Comparison of ENCODE assay signal across 16 cellular contexts in the genomic region with DNA sequence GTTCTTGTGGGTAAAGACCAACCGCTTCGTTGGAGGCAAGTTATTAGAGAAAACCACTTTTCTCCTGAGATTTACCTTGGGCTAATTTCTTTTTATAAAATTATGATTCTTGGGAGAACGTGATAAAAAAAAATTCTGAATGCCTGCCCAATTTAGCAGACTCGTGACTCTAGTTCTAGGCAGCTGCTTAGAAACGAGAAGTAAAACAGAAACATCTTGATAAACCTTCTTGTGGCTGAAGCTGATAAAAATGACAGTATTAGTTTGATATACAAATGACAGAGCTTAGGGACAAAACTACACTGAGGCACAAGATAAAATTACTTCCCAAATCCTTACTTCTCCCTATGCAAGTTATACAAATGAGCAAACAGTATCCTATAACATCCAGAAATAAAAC.
"Had no signal": no experiment of that assay in that cellular context is flagged by ENCODE, and none has a peak within 500 bp of the region (broad histone marks: within the 10 kb centered on the region; RNA-seq: fewer than 3 reads in every experiment).

No MANE protein-coding gene starts in this region.

- H3K27ac ChIP-seq: heart left ventricle, ovary had no signal

- H3K4me3 Mint-ChIP-seq: dendritic cell treated with granulocyte-macrophage colony-stimulating factor and Interleukin-4, amounts not matched to agents 40 ng/mL and 50 ng/mL, for 4 days; effector memory CD8-positive, alpha-beta T cell; mesothelial cell of epicardium; natural killer cell; neural crest cell had no signal

- H3K36me3 Mint-ChIP-seq: mesothelial cell of epicardium, natural killer cell had no signal

- H3K36me3 ChIP-seq: heart left ventricle, ovary had no signal

- H3K9me3 ChIP-seq: ovary had no signal

- H3K4me3 ChIP-seq: heart left ventricle, ovary had no signal

- H3K4me1 ChIP-seq: heart left ventricle had no signal

- H3K27ac Mint-ChIP-seq: dendritic cell treated with granulocyte-macrophage colony-stimulating factor and Interleukin-4, amounts not matched to agents 40 ng/mL and 50 ng/mL, for 4 days; effector memory CD8-positive, alpha-beta T cell; mesothelial cell of epicardium; natural killer cell had no signal

- H3K4me1 Mint-ChIP-seq: mesothelial cell of epicardium, natural killer cell, neural crest cell had no signal

- H3K27me3 Mint-ChIP-seq: dendritic cell treated with granulocyte-macrophage colony-stimulating factor and Interleukin-4, amounts not matched to agents 40 ng/mL and 50 ng/mL, for 4 days had no signal

- H3K9me3 Mint-ChIP-seq: effector memory CD8-positive, alpha-beta T cell; natural killer cell had no signal

- ATAC-seq: effector memory CD8-positive, alpha-beta T cell; heart left ventricle; left lobe of liver; natural killer cell; right cardiac atrium had no signal

- H3K27me3 ChIP-seq: heart left ventricle, ovary had no signal

- DNase-seq: effector memory CD8-positive, alpha-beta T cell; foreskin melanocyte; heart left ventricle; islet precursor cell; mammary epithelial cell; natural killer cell; ovary; right cardiac atrium; small intestine; stimulated activated CD4-positive, alpha-beta T cell treated with anti-CD3 and anti-CD28 coated beads, Interleukin-12 subunit alpha, Interleukin-12 subunit beta, amount 100 ng/mL, for 4 hours; stimulated activated naive CD4-positive, alpha-beta T cell; trophoblast cell had no signal
